In genomic region chr7:82677493-82677892, GRCh38 we compare ENCODE assay signal across 8 cellular contexts.
A peak's percentile ranks its signal among the peaks of the same experiment; 100 is the strongest.
DNase-seq lines count a peak whose midpoint lies in the region; ATAC-seq and TF ChIP-seq lines count a peak whose summit lies in the region.

No MANE protein-coding gene starts in this region.

- no peaks in the 10 kb centered on the region for H3K27me3 ChIP-seq in colonic mucosa

- DNase-seq in activated CD8-positive, alpha-beta memory T cell treated with anti-CD3 and anti-CD28 coated beads for 1 hour (ENCODE audit: extremely low read depth in 1 of 2, low read depth in 1 of 2): peak; percentile 11 to 12
- no peak for DNase-seq in activated CD8-positive, alpha-beta memory T cell treated with anti-CD3 and anti-CD28 coated beads, Interleukin-2, amount 50 U/mL, for 48 hours
- DNase-seq in activated T-cell treated with anti-CD3 and anti-CD28 coated beads, Interleukin-2, amount 50 U/mL, for 24 hours: peak; percentile 38
- DNase-seq in stimulated activated CD4-positive, alpha-beta T cell treated with anti-CD3 and anti-CD28 coated beads, Interleukin-2, amount 100 ng/mL, for 24 hours: peak; percentile 22 to 23
- DNase-seq in colonic mucosa: no peak
- DNase-seq in CD14-positive monocyte (ENCODE audit: low spot score): no peak

- no peaks in the 10 kb centered on the region for H3K9me3 ChIP-seq in colonic mucosa

- no peaks in the 10 kb centered on the region for H3K36me3 ChIP-seq in colonic mucosa

- no peak overlapping the region for H3K9ac ChIP-seq in colonic mucosa (ENCODE audit: low read depth in 2 of 2, low read length in 2 of 2)

- ATAC-seq in HG03521 (IDR thresholded peaks at IDR 0.05; ENCODE audit: unreplicated experiment) (peak; percentile 83), GM19324 (IDR thresholded peaks at IDR 0.05; ENCODE audit: low FRiP score, unreplicated experiment) (no peak)

- H3K4me3 ChIP-seq in colonic mucosa: no peak overlapping the region

- peaks cover 10% of the 10 kb centered on the region for H3K9me3 Mint-ChIP-seq in activated T-cell treated with anti-CD3 and anti-CD28 coated beads, Interleukin-2, amount 50 U/mL, for 24 hours
- no peaks in the 10 kb centered on the region for H3K9me3 Mint-ChIP-seq in CD14-positive monocyte

- peaks cover 26% of the 10 kb centered on the region for H3K4me1 Mint-ChIP-seq in activated T-cell treated with anti-CD3 and anti-CD28 coated beads, Interleukin-2, amount 50 U/mL, for 24 hours (ENCODE audit: low read depth)
- no peaks in the 10 kb centered on the region for H3K4me1 Mint-ChIP-seq in CD14-positive monocyte

- no peaks in the 10 kb centered on the region for H3K36me3 Mint-ChIP-seq in activated T-cell treated with anti-CD3 and anti-CD28 coated beads, Interleukin-2, amount 50 U/mL, for 24 hours (ENCODE audit: low read depth)
- no peaks in the 10 kb centered on the region for H3K36me3 Mint-ChIP-seq in CD14-positive monocyte

- H3K4me1 ChIP-seq in colonic mucosa: no peaks in the 10 kb centered on the region

- H3K27ac ChIP-seq in colonic mucosa: no peak overlapping the region

- intact Hi-C loops in colonic mucosa (cut with DNase I) (no loop called here), CD14-positive monocyte (cut with micrococcal nuclease) (no loop called here)

- TF ChIP-seq CTCF in colonic mucosa (IDR thresholded peaks at IDR 0.05) (no peak), CD14-positive monocyte (IDR thresholded peaks at IDR 0.05) (no peak)

- peak overlapping the region; percentile 81 for H3K27ac Mint-ChIP-seq in activated T-cell treated with anti-CD3 and anti-CD28 coated beads, Interleukin-2, amount 50 U/mL, for 24 hours
- no peak overlapping the region for H3K27ac Mint-ChIP-seq in CD14-positive monocyte

- no peaks in the 10 kb centered on the region for H3K27me3 Mint-ChIP-seq in activated T-cell treated with anti-CD3 and anti-CD28 coated beads, Interleukin-2, amount 50 U/mL, for 24 hours
- H3K27me3 Mint-ChIP-seq in CD14-positive monocyte (ENCODE audit: low read depth in 3 of 3): peaks cover 0 to 2% (median 2%) of the 10 kb centered on the region in 3 donors

- H3K4me3 Mint-ChIP-seq in activated T-cell treated with anti-CD3 and anti-CD28 coated beads, Interleukin-2, amount 50 U/mL, for 24 hours: peak overlapping the region; percentile 33
- no peak overlapping the region for H3K4me3 Mint-ChIP-seq in CD14-positive monocyte

Comparison
In these comparisons a context has a peak if more than half of its experiments do, and no peak if none do; other contexts are left out.
1. DNase-seq: peak in activated CD8-positive, alpha-beta memory T cell treated with anti-CD3 and anti-CD28 coated beads for 1 hour (2 of 2), activated T-cell treated with anti-CD3 and anti-CD28 coated beads, Interleukin-2, amount 50 U/mL, for 24 hours (single experiment) and stimulated activated CD4-positive, alpha-beta T cell treated with anti-CD3 and anti-CD28 coated beads, Interleukin-2, amount 100 ng/mL, for 24 hours (2 of 2); none in activated CD8-positive, alpha-beta memory T cell treated with anti-CD3 and anti-CD28 coated beads, Interleukin-2, amount 50 U/mL, for 48 hours (single experiment), colonic mucosa (single experiment) and CD14-positive monocyte (single experiment).